8 cellular contexts compared by ENCODE assay signal in the genomic region with DNA sequence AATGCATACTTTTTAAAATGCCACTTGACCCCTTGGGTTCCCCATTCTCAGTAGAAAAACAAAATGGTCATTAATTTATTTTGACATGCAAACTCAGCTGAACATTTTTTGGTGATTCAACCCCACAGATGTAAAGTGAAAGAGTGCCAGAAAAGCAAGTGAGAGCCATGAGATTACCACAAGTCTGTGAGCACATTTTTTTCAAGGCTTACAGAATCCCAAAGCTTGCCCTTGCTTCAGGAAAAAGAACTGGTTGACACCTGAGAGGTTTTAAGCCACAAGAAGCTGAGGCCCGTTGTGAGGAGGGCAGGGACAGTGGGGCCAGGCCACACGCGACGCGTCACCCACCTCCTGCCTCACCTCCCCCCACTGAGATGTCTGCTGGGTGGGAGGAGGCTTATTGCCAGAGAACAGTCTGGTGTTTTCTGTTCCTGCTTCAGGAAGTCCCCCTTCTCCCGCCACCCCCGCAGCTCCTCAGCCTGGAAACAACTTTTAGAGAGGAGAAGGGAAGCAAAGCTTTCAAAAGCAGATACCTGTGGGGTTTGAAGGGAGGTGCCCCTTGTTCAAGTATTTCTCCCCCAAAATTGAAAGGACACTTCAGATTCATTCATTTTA.
DNase-seq lines count a peak whose midpoint lies in the region; ATAC-seq, FAIRE-seq and TF ChIP-seq lines count a peak whose summit lies in the region.

No MANE protein-coding gene starts in this region.

- TF ChIP-seq RAD21 in Ishikawa (IDR thresholded peaks at IDR 0.05; ENCODE audit: low read depth): no peak

- peaks cover 21% of the 10 kb centered on the region for H3K4me1 ChIP-seq in vagina

- peak; percentile 71 for DNase-seq in GM06990 (ENCODE audit: extremely low read depth, insufficient read length)
- DNase-seq in bronchial epithelial cell (ENCODE audit: low read depth): peak; percentile 71
- peak; percentile 39 for DNase-seq in medulla oblongata (ENCODE audit: extremely low spot score)
- DNase-seq in vagina (ENCODE audit: extremely low spot score in 2 of 2): no peak
- DNase-seq in KG1 (lab: John Stamatoyannopoulos, UW): no peak
- DNase-seq in NCI-H1417 treated with DMSO at 0.1 percent for 48 hours (lab: John Stamatoyannopoulos, UW): no peak

- no peaks in the 10 kb centered on the region for H3K9me3 ChIP-seq in vagina

- no peak for TF ChIP-seq POLR2A in vagina (IDR thresholded peaks at IDR 0.05)

- intact Hi-C loops in vagina (cut with DNase I): no loop called here

- no peaks in the 10 kb centered on the region for H3K27me3 ChIP-seq in GM06990 (replicated peaks; ENCODE audit: control insufficient read depth, insufficient read depth, low read length)
- H3K27me3 ChIP-seq in bronchial epithelial cell (ENCODE audit: control insufficient read depth, insufficient read depth, low read length): no peaks in the 10 kb centered on the region
- H3K27me3 ChIP-seq in vagina: no peaks in the 10 kb centered on the region

- H3K36me3 ChIP-seq in GM06990 (ENCODE audit: control insufficient read depth, insufficient read depth, low read length) (no peaks in the 10 kb centered on the region), bronchial epithelial cell (ENCODE audit: control insufficient read depth, insufficient read depth, low read length) (no peaks in the 10 kb centered on the region), vagina (no peaks in the 10 kb centered on the region)

- peak; percentile 77 for ATAC-seq in GM21717 (IDR thresholded peaks at IDR 0.05; ENCODE audit: unreplicated experiment)

- TF ChIP-seq CTCF in GM06990 (IDR thresholded peaks at IDR 0.05; ENCODE audit: insufficient read depth, low read length, poor library complexity, severe bottlenecking) (no peak), bronchial epithelial cell (IDR thresholded peaks at IDR 0.05; ENCODE audit: insufficient read depth, low read length, severe bottlenecking) (no peak), vagina (IDR thresholded peaks at IDR 0.05) (no peak)

- no peak for FAIRE-seq in bronchial epithelial cell (lab: Jason Lieb, UNC)

- H3K4me3 ChIP-seq in GM06990 (replicated peaks; ENCODE audit: low read depth, low read length) (peak overlapping the region; percentile 17; the same call in 1 of the 2 replicates), bronchial epithelial cell (ENCODE audit: low read depth, low read length) (no peak overlapping the region), vagina (no peak overlapping the region)

- peak overlapping the region; percentile 88 for H3K27ac ChIP-seq in vagina

- TF ChIP-seq EP300 in Ishikawa (IDR thresholded peaks at IDR 0.05; ENCODE audit: borderline replicate concordance): no peak

TF ChIP-seq in Ishikawa, 13 proteins besides CTCF, POLR2A, EP300 and RAD21:
- 0 out of 2 replicates have a peak, but pooled peaks have one; percentile 6 for TF ChIP-seq MAX (IDR thresholded peaks at IDR 0.05)
- no peak for TF ChIP-seq CREB1 (IDR thresholded peaks at IDR 0.05; ENCODE audit: low read depth)
- no peak for TF ChIP-seq YY1 (IDR thresholded peaks at IDR 0.05; ENCODE audit: low read depth)
- no peak; the same call in 1 of the 2 replicates for TF ChIP-seq EGR1 (IDR thresholded peaks at IDR 0.05)
- no peak for TF ChIP-seq TAF1 (IDR thresholded peaks at IDR 0.05; ENCODE audit: low read depth)
- no peak for TF ChIP-seq ZBTB7A (IDR thresholded peaks at IDR 0.05; ENCODE audit: low read depth)

Comparison
In these comparisons a context has a peak if more than half of its experiments do, and no peak if none do; other contexts are left out.
1. DNase-seq: peak in GM06990 (single experiment), bronchial epithelial cell (single experiment) and medulla oblongata (single experiment); none in vagina (0 of 2), KG1 (single experiment) and NCI-H1417 treated with DMSO at 0.1 percent for 48 hours (single experiment).